ENCODE assay signal across 21 cellular contexts in the genomic region with DNA sequence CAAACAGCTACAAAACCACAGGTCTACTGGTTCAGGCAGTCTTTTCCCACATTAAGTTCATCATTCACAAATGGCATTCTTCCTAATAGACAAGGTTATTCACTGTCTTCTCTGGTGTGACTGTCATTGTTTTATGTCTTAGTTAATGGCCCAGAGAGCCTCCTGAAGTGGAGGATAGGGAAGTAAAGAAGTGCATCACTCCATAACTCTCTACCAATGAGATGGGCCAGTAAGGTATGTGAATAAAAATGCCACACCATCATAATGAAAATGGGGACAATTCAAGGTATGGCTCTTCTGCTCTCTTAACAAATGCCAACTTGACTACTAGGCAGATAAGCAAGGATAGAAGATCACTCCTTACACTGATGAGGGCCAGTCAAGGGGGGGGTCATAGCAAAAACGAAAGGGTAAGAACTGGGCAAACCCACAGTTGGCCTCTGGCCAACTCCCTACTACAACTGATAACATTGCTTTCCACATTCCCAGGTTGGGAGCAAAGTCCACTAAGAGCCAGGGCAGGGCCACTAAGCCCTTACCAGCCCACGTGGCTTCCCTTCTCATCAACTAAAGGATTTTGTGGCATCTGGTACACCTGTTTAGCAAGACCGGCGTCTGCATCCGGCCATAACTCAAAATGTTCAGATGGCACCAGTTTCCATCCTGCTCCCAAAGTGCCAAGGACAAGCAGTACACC. TPM values are rescaled to one million over a fixed set of nuclear protein-coding genes. Genes with fewer than 3 reads are reported as not detected.
DNase-seq lines count a peak whose midpoint lies in the region; ATAC-seq and TF ChIP-seq lines count a peak whose summit lies in the region.
"Had no signal": no experiment of that assay in that cellular context is flagged by ENCODE, and none has a peak within 500 bp of the region (broad histone marks: within the 10 kb centered on the region; RNA-seq: fewer than 3 reads in every experiment).

No MANE protein-coding gene starts in this region.

- TF ChIP-seq CTCF in Calu3 (IDR thresholded peaks at IDR 0.05; ENCODE audit: unreplicated experiment) (no peak), body of pancreas (IDR thresholded peaks at IDR 0.05) (no peak), nephron progenitor cell (IDR thresholded peaks at IDR 0.05) (no peak)

- peak overlapping the region in 1 of 4 donors; percentile 61 for H3K27ac ChIP-seq in body of pancreas
- H3K27ac ChIP-seq: cardiac muscle cell, esophagus squamous epithelium, lower lobe of right lung, prostate gland had no signal

- H3K36me3 ChIP-seq in body of pancreas (replicated peaks in 1 of 2; ENCODE audit: insufficient read depth in 1 of 2, low read depth in 2 of 2), result peaks cover 45 to 52% of the 10 kb centered on the region in 2 donors

- no peaks in the 10 kb centered on the region for H3K9me3 ChIP-seq in body of pancreas
- H3K9me3 ChIP-seq: esophagus squamous epithelium, lower lobe of right lung, prostate gland had no signal

- H3K27me3 Mint-ChIP-seq in Calu3 (ENCODE audit: unreplicated experiment) (no peaks in the 10 kb centered on the region), nephron progenitor cell (ENCODE audit: low read depth, poor library complexity) (no peaks in the 10 kb centered on the region)
- H3K27me3 Mint-ChIP-seq: B cell had no signal

- H3K4me1 Mint-ChIP-seq in Calu3 (ENCODE audit: low read depth, unreplicated experiment), result peaks cover 49% of the 10 kb centered on the region
- peaks cover 2% of the 10 kb centered on the region for H3K4me1 Mint-ChIP-seq in nephron progenitor cell
- H3K4me1 Mint-ChIP-seq: B cell, natural killer cell had no signal

- DNase-seq in Calu3 (peak; percentile 76), HuH-7.5 (ENCODE audit: low spot score) (peak; percentile 84), body of pancreas (peak; percentile 87 to 92 (median 90)), nephron progenitor cell (no peak), NCI-H345 (lab: John Stamatoyannopoulos, UW) (no peak), middle frontal gyrus (ENCODE audit: extremely low spot score, low spot score) (no peak), COLO668 (lab: John Stamatoyannopoulos, UW; ENCODE audit: unreplicated experiment) (no peak), D341Med (ENCODE audit: low spot score) (no peak)
- DNase-seq: esophagus squamous epithelium; GF-D8; glutamatergic neuron; Karpas-422; lower lobe of right lung; natural killer cell; NCI-H1105; NCI-H82; stimulated activated CD4-positive, alpha-beta T cell treated with anti-CD3 and anti-CD28 coated beads, Interleukin-4, amount 100 ng/mL, for 4 hours had no signal

- intact Hi-C loops in Calu3 (cut with micrococcal nuclease; ENCODE audit: unreplicated experiment), result loop anchor here (1.0 kb wide), 1 partner anchor 9 kb away; no protein-coding TSS in a partner anchor
- intact Hi-C loops in body of pancreas (cut with DNase I), result no loop called here

- peak in 1 of 3 donors; percentile 12 for TF ChIP-seq POLR2A in body of pancreas (IDR thresholded peaks at IDR 0.05)

- H3K9me3 Mint-ChIP-seq in Calu3 (ENCODE audit: low read depth, unreplicated experiment), result no peaks in the 10 kb centered on the region
- no peaks in the 10 kb centered on the region for H3K9me3 Mint-ChIP-seq in nephron progenitor cell
- H3K9me3 Mint-ChIP-seq: natural killer cell had no signal

- H3K27ac Mint-ChIP-seq in Calu3 (ENCODE audit: unreplicated experiment), result peak overlapping the region; percentile 67
- H3K27ac Mint-ChIP-seq in nephron progenitor cell, result peak overlapping the region; percentile 37
- H3K27ac Mint-ChIP-seq: B cell had no signal

- 17 to 31% methylated on average over 5 of the region's 5 CpGs for WGBS in body of pancreas, 2 donors

- H3K4me3 Mint-ChIP-seq in Calu3 (ENCODE audit: low read depth, unreplicated experiment), result peak overlapping the region; percentile 37
- H3K4me3 Mint-ChIP-seq in nephron progenitor cell, result no peak overlapping the region
- H3K4me3 Mint-ChIP-seq: B cell, natural killer cell had no signal

- no TSS peak for BruUV-seq in Calu3 (replicated peaks; lab: Mats Ljungman, UMichigan)

- H3K4me1 ChIP-seq in body of pancreas, result peaks cover 70% of the 10 kb centered on the region
- H3K4me1 ChIP-seq: esophagus squamous epithelium, lower lobe of right lung, prostate gland had no signal

- ATAC-seq in body of pancreas, result peak; percentile 89
- ATAC-seq: lower lobe of right lung, natural killer cell had no signal

- no peak overlapping the region for H3K4me3 ChIP-seq in body of pancreas
- H3K4me3 ChIP-seq: cardiac muscle cell, esophagus squamous epithelium, lower lobe of right lung, prostate gland, smooth muscle cell had no signal

- CTCF ChIA-PET in Calu3 (lab: Charles Lee), result no interaction called here

- H3K27me3 ChIP-seq in body of pancreas, result no peaks in the 10 kb centered on the region
- H3K27me3 ChIP-seq: esophagus squamous epithelium had no signal

- H3K36me3 Mint-ChIP-seq in Calu3 (ENCODE audit: insufficient read depth, unreplicated experiment), result peaks cover 87% of the 10 kb centered on the region
- peaks cover 94% of the 10 kb centered on the region for H3K36me3 Mint-ChIP-seq in nephron progenitor cell (ENCODE audit: low read depth)

RNA-seq across cellular contexts. Expression of gene PABPC4, which starts 10.0 kb away (rescaled TPM):
- total RNA-seq in Calu3 (2022) (193 and 213 TPM in 2 replicates), body of pancreas (100 to 1,000 TPM; 419 to 540 TPM)

Comparison
In these comparisons a context has a peak if more than half of its experiments do, and no peak if none do; other contexts are left out.
1. DNase-seq: peak in Calu3 (single experiment), HuH-7.5 (single experiment) and body of pancreas (4 of 4); none in nephron progenitor cell (single experiment), NCI-H345 (single experiment), middle frontal gyrus (single experiment), COLO668 (single experiment) and D341Med (single experiment).